Comparison of ENCODE assay signal across 1 cellular context in genomic region chr12:1590083-1590979, GRCh38.
TF ChIP-seq lines count a peak whose summit lies in the region.

No MANE protein-coding gene starts in this region.

TF ChIP-seq in H1, 55 proteins besides CTCF, POLR2A, EP300 and RAD21 (continued from another document):
- TF ChIP-seq ATF3 (IDR thresholded peaks at IDR 0.05; ENCODE audit: insufficient read depth, low read depth, low read length) (no peak), RXRA (IDR thresholded peaks at IDR 0.05; ENCODE audit: insufficient read depth, low read depth, low read length) (no peak), YY1 (IDR thresholded peaks at IDR 0.05; ENCODE audit: low read depth, low read length) (no peak; the same call in 1 of the 2 replicates), CHD2 (IDR thresholded peaks at IDR 0.05; ENCODE audit: low read length) (no peak), CHD7 (IDR thresholded peaks at IDR 0.05; ENCODE audit: insufficient replicate concordance, low read length) (no peak), CHD1 (IDR thresholded peaks at IDR 0.05; ENCODE audit: low read depth, low read length) (no peak), SRF (IDR thresholded peaks at IDR 0.05; ENCODE audit: low read depth, low read length) (no peak), SP4 (IDR thresholded peaks at IDR 0.05; ENCODE audit: low read length) (no peak), MAFK (IDR thresholded peaks at IDR 0.05; ENCODE audit: low read depth, low read length) (no peak), TCF12 (IDR thresholded peaks at IDR 0.05; ENCODE audit: low read depth, low read length) (no peak), SP1 (IDR thresholded peaks at IDR 0.05; ENCODE audit: low read depth, low read length) (peak; percentile 61; the same call in 1 of the 2 replicates), KDM5A (IDR thresholded peaks at IDR 0.05; ENCODE audit: low read length) (no peak), JUND (IDR thresholded peaks at IDR 0.05; ENCODE audit: low read length) (no peak), RBBP5 (IDR thresholded peaks at IDR 0.05; ENCODE audit: borderline replicate concordance, low read depth, low read length) (no peak), POLR2AphosphoS5 (IDR thresholded peaks at IDR 0.05; ENCODE audit: low read depth, low read length) (no peak), TBP (IDR thresholded peaks at IDR 0.05; ENCODE audit: low read depth, low read length) (no peak), FOSL1 (IDR thresholded peaks at IDR 0.05; ENCODE audit: insufficient read depth, low read depth, low read length) (no peak), ATF2 (IDR thresholded peaks at IDR 0.05; ENCODE audit: low read length) (no peak), CBX8 (IDR thresholded peaks at IDR 0.05; ENCODE audit: borderline replicate concordance, low read depth, low read length) (no peak), RNF2 (IDR thresholded peaks at IDR 0.05; ENCODE audit: borderline replicate concordance, low read depth, low read length, missing control alignments, poor library complexity, severe bottlenecking) (peak; percentile 72), HDAC2 (IDR thresholded peaks at IDR 0.05; ENCODE audit: borderline replicate concordance in 1 of 2, low read depth in 2 of 2, low read length in 2 of 2) (0 out of 4 replicates have a peak, but pooled peaks of 1 of the 2 experiments have one; percentile 15), CREB1 (IDR thresholded peaks at IDR 0.05) (no peak), SIN3A (conservative IDR thresholded peaks at IDR 0.05 in 1 of 2, IDR thresholded peaks at IDR 0.05 in 1 of 2; ENCODE audit: low read depth in 1 of 2, low read length in 2 of 2) (no peak), MAX (IDR thresholded peaks at IDR 0.05) (no peak), SP2 (IDR thresholded peaks at IDR 0.05; ENCODE audit: low read length) (no peak), BCL11A (IDR thresholded peaks at IDR 0.05; ENCODE audit: low read depth in 2 of 2, low read length in 2 of 2) (no peak), RFX5 (IDR thresholded peaks at IDR 0.05; ENCODE audit: borderline replicate concordance, low read depth, low read length) (no peak), SIRT6 (IDR thresholded peaks at IDR 0.05; ENCODE audit: low read length) (no peak), CEBPB (IDR thresholded peaks at IDR 0.05; ENCODE audit: low read depth, low read length) (no peak), NANOG (IDR thresholded peaks at IDR 0.05; ENCODE audit: insufficient read depth, low read depth, low read length, poor library complexity, severe bottlenecking) (no peak), TEAD4 (IDR thresholded peaks at IDR 0.05; ENCODE audit: low read depth, low read length) (peak; percentile 46; the same call in 1 of the 2 replicates), BACH1 (IDR thresholded peaks at IDR 0.05; ENCODE audit: low read length) (no peak), JUN (IDR thresholded peaks at IDR 0.05; ENCODE audit: low read depth, low read length) (no peak), ASH2L (IDR thresholded peaks at IDR 0.05; ENCODE audit: low read length) (peak; percentile 62)
